Comparison of ENCODE assay signal across 1 cellular context in genomic region chr16:87203060-87203656, GRCh38.
TF ChIP-seq lines count a peak whose summit lies in the region.

No MANE protein-coding gene starts in this region.

TF ChIP-seq in HepG2, 621 proteins besides CTCF, POLR2A, EP300 and RAD21 (continued from another document and continues in another):
- peak; percentile 85; the same call in 1 of the 2 replicates for TF ChIP-seq ZNF691 (CRISPR knock-in tag; IDR thresholded peaks at IDR 0.05; ENCODE audit: borderline replicate concordance, low read depth)
- 0 out of 2 replicates have a peak, but pooled peaks have one; percentile 19 for TF ChIP-seq HDAC2 (CRISPR knock-in tag; IDR thresholded peaks at IDR 0.05)
- TF ChIP-seq ZNF687 (CRISPR knock-in tag; IDR thresholded peaks at IDR 0.05): peak; percentile 55
- TF ChIP-seq GATAD2A (CRISPR knock-in tag; IDR thresholded peaks at IDR 0.05): 0 out of 2 replicates have a peak, but pooled peaks have one; percentile 41
- no peak for TF ChIP-seq ZFP62 (CRISPR knock-in tag; IDR thresholded peaks at IDR 0.05)
- no peak for TF ChIP-seq GLMP (CRISPR knock-in tag; IDR thresholded peaks at IDR 0.05; ENCODE audit: borderline replicate concordance)
- TF ChIP-seq SMC3 (IDR thresholded peaks at IDR 0.05; ENCODE audit: low read length): peak; percentile 66
- no peak for TF ChIP-seq SOX6 (IDR thresholded peaks at IDR 0.05)
- peak; percentile 14; the same call in 1 of the 2 replicates for TF ChIP-seq SOX6 (CRISPR knock-in tag; IDR thresholded peaks at IDR 0.05)
- TF ChIP-seq ZMYM4 (CRISPR knock-in tag; IDR thresholded peaks at IDR 0.05): peak; percentile 39; the same call in 1 of the 2 replicates
- TF ChIP-seq AHR (CRISPR knock-in tag; IDR thresholded peaks at IDR 0.05): 0 out of 2 replicates have a peak, but pooled peaks have one; percentile 28
- peak; percentile 53; the same call in 1 of the 2 replicates for TF ChIP-seq SMAD3 (CRISPR knock-in tag; IDR thresholded peaks at IDR 0.05)
- TF ChIP-seq ZNF124 (CRISPR knock-in tag; IDR thresholded peaks at IDR 0.05): peak; percentile 73; the same call in 1 of the 2 replicates
- TF ChIP-seq THAP11 (CRISPR knock-in tag; IDR thresholded peaks at IDR 0.05): peak; percentile 30; the same call in 1 of the 2 replicates
- no peak for TF ChIP-seq NFAT5 (CRISPR knock-in tag; IDR thresholded peaks at IDR 0.05)
- TF ChIP-seq ZNF350 (CRISPR knock-in tag; IDR thresholded peaks at IDR 0.05; ENCODE audit: borderline replicate concordance, low read depth): peak; percentile 44; the same call in 1 of the 2 replicates
- TF ChIP-seq HMGXB4 (CRISPR knock-in tag; IDR thresholded peaks at IDR 0.05; ENCODE audit: borderline replicate concordance in 1 of 2, low read depth in 1 of 2): peak; percentile 40 to 46; a peak in 1 of 4 replicates
- TF ChIP-seq GFI1 (CRISPR knock-in tag; IDR thresholded peaks at IDR 0.05; ENCODE audit: borderline replicate concordance): no peak
- no peak for TF ChIP-seq ZBTB34 (CRISPR knock-in tag; IDR thresholded peaks at IDR 0.05)
- TF ChIP-seq THRA (CRISPR knock-in tag; IDR thresholded peaks at IDR 0.05; ENCODE audit: borderline replicate concordance): peak; percentile 60; the same call in 1 of the 2 replicates
- TF ChIP-seq ZBTB33 (CRISPR knock-in tag; IDR thresholded peaks at IDR 0.05): 0 out of 2 replicates have a peak, but pooled peaks have one; percentile 32
- TF ChIP-seq STAG1 (CRISPR knock-in tag; IDR thresholded peaks at IDR 0.05): peak; percentile 93
- peak; percentile 36; the same call in 1 of the 2 replicates for TF ChIP-seq TFDP1 (CRISPR knock-in tag; IDR thresholded peaks at IDR 0.05; ENCODE audit: borderline replicate concordance)
- no peak for TF ChIP-seq ZNF652 (CRISPR knock-in tag; IDR thresholded peaks at IDR 0.05; ENCODE audit: borderline replicate concordance, low read depth)
- no peak for TF ChIP-seq TP53 (CRISPR knock-in tag; conservative IDR thresholded peaks at IDR 0.05)
- no peak for TF ChIP-seq ZBTB20 (CRISPR knock-in tag; IDR thresholded peaks at IDR 0.05; ENCODE audit: borderline replicate concordance, low read depth)
- peak; percentile 48; the same call in 1 of the 2 replicates for TF ChIP-seq ETV5 (CRISPR knock-in tag; IDR thresholded peaks at IDR 0.05; ENCODE audit: borderline replicate concordance)
- TF ChIP-seq SP140L (CRISPR knock-in tag; IDR thresholded peaks at IDR 0.05; ENCODE audit: borderline replicate concordance): 0 out of 2 replicates have a peak, but pooled peaks have one; percentile 26
- TF ChIP-seq MZF1 (CRISPR knock-in tag; IDR thresholded peaks at IDR 0.05; ENCODE audit: borderline replicate concordance): no peak
- TF ChIP-seq CREBL2 (CRISPR knock-in tag; IDR thresholded peaks at IDR 0.05; ENCODE audit: borderline replicate concordance): no peak
- TF ChIP-seq ZNF883 (CRISPR knock-in tag; IDR thresholded peaks at IDR 0.05; ENCODE audit: not compliant biosample characterization): peak; percentile 45
- TF ChIP-seq GABPB1 (CRISPR knock-in tag; IDR thresholded peaks at IDR 0.05): 0 out of 2 replicates have a peak, but pooled peaks have one; percentile 30
- TF ChIP-seq ZNF263 (CRISPR knock-in tag; IDR thresholded peaks at IDR 0.05): peak; percentile 100
- TF ChIP-seq KDM2A (CRISPR knock-in tag; IDR thresholded peaks at IDR 0.05; ENCODE audit: borderline replicate concordance, low read depth): peak; percentile 82; the same call in 1 of the 2 replicates
- TF ChIP-seq ZNF275 (CRISPR knock-in tag; IDR thresholded peaks at IDR 0.05; ENCODE audit: borderline replicate concordance): no peak
